ENCODE assay signal across 9 cellular contexts in genomic region chr12:128914908-128915563, GRCh38.
A peak's percentile ranks its signal among the peaks of the same experiment; 100 is the strongest.
DNase-seq lines count a peak whose midpoint lies in the region; ATAC-seq and TF ChIP-seq lines count a peak whose summit lies in the region.
"Had no signal": no experiment of that assay in that cellular context is flagged by ENCODE, and none has a peak within 500 bp of the region (broad histone marks: within the 10 kb centered on the region; RNA-seq: fewer than 3 reads in every experiment).

No MANE protein-coding gene starts in this region.

- H3K27me3 Mint-ChIP-seq in central memory CD8-positive, alpha-beta T cell, result no peaks in the 10 kb centered on the region

- peak; percentile 73 for DNase-seq in GM13976 (ENCODE audit: low spot score)
- DNase-seq in central memory CD8-positive, alpha-beta T cell (ENCODE audit: low spot score in 2 of 2), result peak in 1 of 2 donors; percentile 15
- DNase-seq in OCI-M2 (lab: John Stamatoyannopoulos, UW; ENCODE audit: unreplicated experiment), result no peak
- DNase-seq in LoVo (ENCODE audit: low spot score), result no peak
- DNase-seq in DMS53 treated with DMSO at 0.1 percent for 48 hours (lab: John Stamatoyannopoulos, UW; ENCODE audit: unreplicated experiment), result no peak
- no peak for DNase-seq in effector CD4-positive, alpha-beta T cell
- DNase-seq: pancreas had no signal

- H3K4me3 Mint-ChIP-seq in central memory CD8-positive, alpha-beta T cell, result no peak overlapping the region

- H3K36me3 Mint-ChIP-seq in central memory CD8-positive, alpha-beta T cell (ENCODE audit: insufficient read depth), result no peaks in the 10 kb centered on the region

- TF ChIP-seq CTCF in GM13976 (IDR thresholded peaks at IDR 0.05; ENCODE audit: borderline replicate concordance, control extremely low read depth, extremely low read depth, insufficient read depth, missing control alignments), result no peak

- H3K27ac Mint-ChIP-seq in central memory CD8-positive, alpha-beta T cell (ENCODE audit: low read depth), result no peak overlapping the region

- H3K4me1 Mint-ChIP-seq in central memory CD8-positive, alpha-beta T cell, result no peaks in the 10 kb centered on the region

- H3K9me3 Mint-ChIP-seq in central memory CD8-positive, alpha-beta T cell, result no peaks in the 10 kb centered on the region

- in situ Hi-C loops in GM13976 (cut with MboI; ENCODE audit: low sequenced_read_pairs, unreplicated experiment), result no loop called here

- ATAC-seq in GM21390 (IDR thresholded peaks at IDR 0.05; ENCODE audit: unreplicated experiment) (peak; percentile 92), HG03571 (IDR thresholded peaks at IDR 0.05; ENCODE audit: unreplicated experiment) (peak; percentile 93)
- ATAC-seq in central memory CD8-positive, alpha-beta T cell (replicated peaks; ENCODE audit: extremely low read depth, poor library complexity, severe bottlenecking), result peak; percentile 79
